ENCODE assay signal across 1 cellular context in genomic region chr5:112860929-112861637, GRCh38.
TF ChIP-seq lines count a peak whose summit lies in the region.

Gene SRP19 (plus strand): TSS chr5:112861287. CDS start chr5:112861377, 90 bp downstream.

TF ChIP-seq in HepG2, 621 proteins besides CTCF, POLR2A, EP300 and RAD21 (continued from another document and continues in another):
- TF ChIP-seq CREBL2 (CRISPR knock-in tag; IDR thresholded peaks at IDR 0.05; ENCODE audit: borderline replicate concordance) (no peak; the same call in 1 of the 2 replicates), LCORL (IDR thresholded peaks at IDR 0.05) (no peak), LCORL (CRISPR knock-in tag; IDR thresholded peaks at IDR 0.05) (no peak), TERF1 (CRISPR knock-in tag; IDR thresholded peaks at IDR 0.05) (no peak), FOXK2 (IDR thresholded peaks at IDR 0.05) (no peak), ZNF788 (CRISPR knock-in tag; IDR thresholded peaks at IDR 0.05; ENCODE audit: borderline replicate concordance) (no peak), ZNF512B (CRISPR knock-in tag; IDR thresholded peaks at IDR 0.05; ENCODE audit: borderline replicate concordance) (no peak), ELF1 (CRISPR knock-in tag; IDR thresholded peaks at IDR 0.05) (peak; percentile 89), SP1 (IDR thresholded peaks at IDR 0.05) (no peak), SP1 (CRISPR knock-in tag; IDR thresholded peaks at IDR 0.05) (peak; percentile 43; the same call in 1 of the 2 replicates), ZNF562 (CRISPR knock-in tag; IDR thresholded peaks at IDR 0.05; ENCODE audit: borderline replicate concordance) (peak; percentile 88), FLYWCH1 (CRISPR knock-in tag; IDR thresholded peaks at IDR 0.05) (no peak), NFIC (IDR thresholded peaks at IDR 0.05; ENCODE audit: low read length) (no peak), LBX2 (CRISPR knock-in tag; IDR thresholded peaks at IDR 0.05; ENCODE audit: borderline replicate concordance) (no peak), MTF2 (CRISPR knock-in tag; IDR thresholded peaks at IDR 0.05; ENCODE audit: borderline replicate concordance) (no peak), PATZ1 (CRISPR knock-in tag; IDR thresholded peaks at IDR 0.05) (peak; percentile 30; the same call in 1 of the 2 replicates), HNF1A (IDR thresholded peaks at IDR 0.05; ENCODE audit: low read depth) (no peak), HNF1A (CRISPR knock-in tag; IDR thresholded peaks at IDR 0.05; ENCODE audit: borderline replicate concordance) (peak; percentile 16; the same call in 1 of the 2 replicates), RXRA (CRISPR knock-in tag; IDR thresholded peaks at IDR 0.05) (no peak; the same call in 1 of the 2 replicates), HDAC2 (CRISPR knock-in tag; IDR thresholded peaks at IDR 0.05) (peak; percentile 69; the same call in 1 of the 2 replicates), ATM (IDR thresholded peaks at IDR 0.05; ENCODE audit: borderline replicate concordance) (no peak), KLF6 (CRISPR knock-in tag; IDR thresholded peaks at IDR 0.05) (peak; percentile 88), ZNF235 (CRISPR knock-in tag; IDR thresholded peaks at IDR 0.05; ENCODE audit: borderline replicate concordance) (no peak), ZNF75D (CRISPR knock-in tag; IDR thresholded peaks at IDR 0.05; ENCODE audit: borderline replicate concordance) (peak; percentile 90; the same call in 1 of the 2 replicates), TBL1XR1 (IDR thresholded peaks at IDR 0.05; ENCODE audit: borderline replicate concordance, low read length, partially characterized antibody) (no peak), CERS6 (CRISPR knock-in tag; IDR thresholded peaks at IDR 0.05) (peak; percentile 94), ZBTB20 (CRISPR knock-in tag; IDR thresholded peaks at IDR 0.05; ENCODE audit: borderline replicate concordance, low read depth) (peak; percentile 80), ZNF674 (CRISPR knock-in tag; IDR thresholded peaks at IDR 0.05; ENCODE audit: low read depth) (no peak), TIGD3 (CRISPR knock-in tag; IDR thresholded peaks at IDR 0.05; ENCODE audit: borderline replicate concordance) (no peak), HES4 (CRISPR knock-in tag; IDR thresholded peaks at IDR 0.05; ENCODE audit: borderline replicate concordance) (peak; percentile 67), ZSCAN12 (CRISPR knock-in tag; IDR thresholded peaks at IDR 0.05) (peak; percentile 97), GATAD2A (CRISPR knock-in tag; IDR thresholded peaks at IDR 0.05) (peak; percentile 62), ZSCAN30 (CRISPR knock-in tag; IDR thresholded peaks at IDR 0.05) (no peak)
- TF ChIP-seq, protein P1, sequence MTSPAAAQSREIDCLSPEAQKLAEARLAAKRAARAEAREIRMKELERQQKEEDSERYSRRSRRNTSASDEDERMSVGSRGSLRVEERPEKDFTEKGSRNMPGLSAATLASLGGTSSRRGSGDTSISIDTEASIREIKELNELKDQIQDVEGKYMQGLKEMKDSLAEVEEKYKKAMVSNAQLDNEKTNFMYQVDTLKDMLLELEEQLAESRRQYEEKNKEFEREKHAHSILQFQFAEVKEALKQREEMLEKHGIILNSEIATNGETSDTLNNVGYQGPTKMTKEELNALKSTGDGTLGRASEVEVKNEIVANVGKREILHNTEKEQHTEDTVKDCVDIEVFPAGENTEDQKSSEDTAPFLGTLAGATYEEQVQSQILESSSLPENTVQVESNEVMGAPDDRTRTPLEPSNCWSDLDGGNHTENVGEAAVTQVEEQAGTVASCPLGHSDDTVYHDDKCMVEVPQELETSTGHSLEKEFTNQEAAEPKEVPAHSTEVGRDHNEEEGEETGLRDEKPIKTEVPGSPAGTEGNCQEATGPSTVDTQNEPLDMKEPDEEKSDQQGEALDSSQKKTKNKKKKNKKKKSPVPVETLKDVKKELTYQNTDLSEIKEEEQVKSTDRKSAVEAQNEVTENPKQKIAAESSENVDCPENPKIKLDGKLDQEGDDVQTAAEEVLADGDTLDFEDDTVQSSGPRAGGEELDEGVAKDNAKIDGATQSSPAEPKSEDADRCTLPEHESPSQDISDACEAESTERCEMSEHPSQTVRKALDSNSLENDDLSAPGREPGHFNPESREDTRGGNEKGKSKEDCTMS (CRISPR knock-in tag; conservative IDR thresholded peaks at IDR 0.05): no peak; the same call in 1 of the 2 replicates
- TF ChIP-seq, protein P2, sequence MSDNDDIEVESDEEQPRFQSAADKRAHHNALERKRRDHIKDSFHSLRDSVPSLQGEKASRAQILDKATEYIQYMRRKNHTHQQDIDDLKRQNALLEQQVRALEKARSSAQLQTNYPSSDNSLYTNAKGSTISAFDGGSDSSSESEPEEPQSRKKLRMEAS (IDR thresholded peaks at IDR 0.05): peak; percentile 99
- TF ChIP-seq, protein P3, sequence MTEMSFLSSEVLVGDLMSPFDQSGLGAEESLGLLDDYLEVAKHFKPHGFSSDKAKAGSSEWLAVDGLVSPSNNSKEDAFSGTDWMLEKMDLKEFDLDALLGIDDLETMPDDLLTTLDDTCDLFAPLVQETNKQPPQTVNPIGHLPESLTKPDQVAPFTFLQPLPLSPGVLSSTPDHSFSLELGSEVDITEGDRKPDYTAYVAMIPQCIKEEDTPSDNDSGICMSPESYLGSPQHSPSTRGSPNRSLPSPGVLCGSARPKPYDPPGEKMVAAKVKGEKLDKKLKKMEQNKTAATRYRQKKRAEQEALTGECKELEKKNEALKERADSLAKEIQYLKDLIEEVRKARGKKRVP (CRISPR knock-in tag; IDR thresholded peaks at IDR 0.05): peak in 1 of 2 experiments; percentile 44; a peak in 1 of 4 replicates
- TF ChIP-seq, protein P4, sequence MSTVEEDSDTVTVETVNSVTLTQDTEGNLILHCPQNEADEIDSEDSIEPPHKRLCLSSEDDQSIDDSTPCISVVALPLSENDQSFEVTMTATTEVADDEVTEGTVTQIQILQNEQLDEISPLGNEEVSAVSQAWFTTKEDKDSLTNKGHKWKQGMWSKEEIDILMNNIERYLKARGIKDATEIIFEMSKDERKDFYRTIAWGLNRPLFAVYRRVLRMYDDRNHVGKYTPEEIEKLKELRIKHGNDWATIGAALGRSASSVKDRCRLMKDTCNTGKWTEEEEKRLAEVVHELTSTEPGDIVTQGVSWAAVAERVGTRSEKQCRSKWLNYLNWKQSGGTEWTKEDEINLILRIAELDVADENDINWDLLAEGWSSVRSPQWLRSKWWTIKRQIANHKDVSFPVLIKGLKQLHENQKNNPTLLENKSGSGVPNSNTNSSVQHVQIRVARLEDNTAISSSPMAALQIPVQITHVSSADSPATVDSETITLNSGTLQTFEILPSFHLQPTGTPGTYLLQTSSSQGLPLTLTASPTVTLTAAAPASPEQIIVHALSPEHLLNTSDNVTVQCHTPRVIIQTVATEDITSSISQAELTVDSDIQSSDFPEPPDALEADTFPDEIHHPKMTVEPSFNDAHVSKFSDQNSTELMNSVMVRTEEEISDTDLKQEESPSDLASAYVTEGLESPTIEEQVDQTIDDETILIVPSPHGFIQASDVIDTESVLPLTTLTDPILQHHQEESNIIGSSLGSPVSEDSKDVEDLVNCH (CRISPR knock-in tag; IDR thresholded peaks at IDR 0.05): peak; percentile 89
- TF ChIP-seq, protein P5, sequence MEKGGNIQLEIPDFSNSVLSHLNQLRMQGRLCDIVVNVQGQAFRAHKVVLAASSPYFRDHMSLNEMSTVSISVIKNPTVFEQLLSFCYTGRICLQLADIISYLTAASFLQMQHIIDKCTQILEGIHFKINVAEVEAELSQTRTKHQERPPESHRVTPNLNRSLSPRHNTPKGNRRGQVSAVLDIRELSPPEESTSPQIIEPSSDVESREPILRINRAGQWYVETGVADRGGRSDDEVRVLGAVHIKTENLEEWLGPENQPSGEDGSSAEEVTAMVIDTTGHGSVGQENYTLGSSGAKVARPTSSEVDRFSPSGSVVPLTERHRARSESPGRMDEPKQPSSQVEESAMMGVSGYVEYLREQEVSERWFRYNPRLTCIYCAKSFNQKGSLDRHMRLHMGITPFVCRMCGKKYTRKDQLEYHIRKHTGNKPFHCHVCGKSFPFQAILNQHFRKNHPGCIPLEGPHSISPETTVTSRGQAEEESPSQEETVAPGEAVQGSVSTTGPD (CRISPR knock-in tag; IDR thresholded peaks at IDR 0.05): no peak
